18 cellular contexts compared by ENCODE assay signal in genomic region chr17:72691601-72692000, GRCh38.
DNase-seq lines count a peak whose midpoint lies in the region; ATAC-seq, FAIRE-seq and TF ChIP-seq lines count a peak whose summit lies in the region.
"Had no signal": no experiment of that assay in that cellular context is flagged by ENCODE, and none has a peak within 500 bp of the region (broad histone marks: within the 10 kb centered on the region; RNA-seq: fewer than 3 reads in every experiment).

No MANE protein-coding gene starts in this region.

- intact Hi-C loops in HepG2 (cut with micrococcal nuclease; ENCODE audit: unreplicated experiment): no loop called here
- intact Hi-C loops in right lobe of liver (cut with DNase I): no loop called here

- TF ChIP-seq EP300 in HepG2 (IDR thresholded peaks at IDR 0.05; ENCODE audit: low read depth in 2 of 2, low read length in 2 of 2) (no peak), HepG2 (CRISPR knock-in tag; IDR thresholded peaks at IDR 0.05; ENCODE audit: borderline replicate concordance) (no peak)

- H3K27ac ChIP-seq in HepG2 (ENCODE audit: extremely low read length, insufficient read depth, low read length): no peak overlapping the region
- H3K27ac ChIP-seq in right lobe of liver: no peak overlapping the region
- peak overlapping the region; percentile 47 for H3K27ac ChIP-seq in RWPE2 (ENCODE audit: poor library complexity, severe bottlenecking)
- H3K27ac ChIP-seq: PC-9, prostate gland, spleen had no signal

- H3K4me2 ChIP-seq in HepG2 (ENCODE audit: low read depth, low read length): no peak overlapping the region
- H3K4me2 ChIP-seq: PC-9 had no signal

- H3K79me2 ChIP-seq in HepG2 (ENCODE audit: insufficient read depth, low read length): no peaks in the 10 kb centered on the region

- H3K27me3 ChIP-seq in HepG2 (ENCODE audit: control insufficient read depth in 1 of 2, insufficient read depth in 2 of 2, low read length in 2 of 2) (no peaks in the 10 kb centered on the region), right lobe of liver (no peaks in the 10 kb centered on the region), RWPE2 (ENCODE audit: insufficient read depth, poor library complexity, severe bottlenecking) (no peaks in the 10 kb centered on the region)
- H3K27me3 ChIP-seq: spleen had no signal

- TF ChIP-seq CTCF in HepG2 (CRISPR knock-in tag; IDR thresholded peaks at IDR 0.05): no peak
- no peak for TF ChIP-seq CTCF in right lobe of liver (IDR thresholded peaks at IDR 0.05)
- no peak for TF ChIP-seq CTCF in RWPE2 (IDR thresholded peaks at IDR 0.05; ENCODE audit: poor library complexity, severe bottlenecking)

- no peaks in the 10 kb centered on the region for H3K36me3 Mint-ChIP-seq in activated naive CD8-positive, alpha-beta T cell treated with anti-CD3 and anti-CD28 coated beads for 36 hours
- H3K36me3 Mint-ChIP-seq in activated naive CD4-positive, alpha-beta T cell treated with anti-CD3 and anti-CD28 coated beads, Interleukin-2, amount 50 U/mL, for 72 hours: no peaks in the 10 kb centered on the region
- H3K36me3 Mint-ChIP-seq: mesothelial cell of epicardium had no signal

- no peak for ATAC-seq in HepG2
- ATAC-seq in right lobe of liver: no peak
- peak; percentile 42; the same call in 1 of the 3 replicates for ATAC-seq in RWPE2 (ENCODE audit: low read depth)
- no peak for ATAC-seq in GM19023 (IDR thresholded peaks at IDR 0.05; ENCODE audit: unreplicated experiment)
- no peak for ATAC-seq in activated naive CD4-positive, alpha-beta T cell treated with anti-CD3 and anti-CD28 coated beads, Interleukin-2, amount 50 U/mL, for 72 hours
- ATAC-seq: left colon had no signal

- H3K4me3 ChIP-seq in HepG2 (replicated peaks in 1 of 3; ENCODE audit: insufficient read depth in 1 of 3, low read depth in 2 of 3, low read length in 3 of 3): no peak overlapping the region
- H3K4me3 ChIP-seq in right lobe of liver: no peak overlapping the region
- no peak overlapping the region for H3K4me3 ChIP-seq in RWPE2 (ENCODE audit: severe bottlenecking)
- H3K4me3 ChIP-seq: PC-9, prostate gland, spleen had no signal

- BruUV-seq in HepG2 (replicated peaks; lab: Mats Ljungman, UMichigan): no TSS peak

- CTCF ChIA-PET in HepG2 (lab: Yijun Ruan, JAX; ENCODE audit: low intra/inter-chr PET ratio, low total read pairs): no interaction called here

- H3K36me3 ChIP-seq in HepG2 (replicated peaks in 1 of 2; ENCODE audit: control insufficient read depth in 1 of 2, insufficient read depth in 2 of 2, low read length in 2 of 2) (no peaks in the 10 kb centered on the region; a peak in 1 of 5 replicates), right lobe of liver (no peaks in the 10 kb centered on the region), RWPE2 (ENCODE audit: low read depth) (no peaks in the 10 kb centered on the region)
- H3K36me3 ChIP-seq: prostate gland had no signal

- no peak for TF ChIP-seq RAD21 in HepG2 (CRISPR knock-in tag; IDR thresholded peaks at IDR 0.05)

- POLR2A ChIA-PET in HepG2 (lab: Yijun Ruan, JAX): no interaction called here

- in situ Hi-C loops in HepG2 (cut with HindIII; ENCODE audit: extremely low pct_ligation_motif_present, low pct_unique_long_range_greater_than_20kb): no loop called here

- H2AFZ ChIP-seq in HepG2 (ENCODE audit: low read length): no peak overlapping the region
- H2AFZ ChIP-seq: PC-9 had no signal

- no peak for FAIRE-seq in HepG2 (lab: Jason Lieb, UNC)
- FAIRE-seq: A204.1, endometrium had no signal

- no peaks in the 10 kb centered on the region for H4K20me1 ChIP-seq in HepG2 (ENCODE audit: insufficient read depth, low read length)

- no peaks in the 10 kb centered on the region for H3K9me3 Mint-ChIP-seq in activated naive CD8-positive, alpha-beta T cell treated with anti-CD3 and anti-CD28 coated beads for 36 hours
- H3K9me3 Mint-ChIP-seq in activated naive CD4-positive, alpha-beta T cell treated with anti-CD3 and anti-CD28 coated beads, Interleukin-2, amount 50 U/mL, for 72 hours: no peaks in the 10 kb centered on the region
- H3K9me3 Mint-ChIP-seq: CD8-positive, alpha-beta memory T cell had no signal

- no peak overlapping the region for H3K27ac Mint-ChIP-seq in activated naive CD8-positive, alpha-beta T cell treated with anti-CD3 and anti-CD28 coated beads for 36 hours
- no peak overlapping the region for H3K27ac Mint-ChIP-seq in activated naive CD4-positive, alpha-beta T cell treated with anti-CD3 and anti-CD28 coated beads, Interleukin-2, amount 50 U/mL, for 72 hours
- H3K27ac Mint-ChIP-seq: CD8-positive, alpha-beta memory T cell; mesothelial cell of epicardium had no signal

- TF ChIP-seq POLR2A in HepG2 (IDR thresholded peaks at IDR 0.05; ENCODE audit: insufficient read depth in 1 of 2, low read depth in 2 of 2, low read length in 2 of 2) (no peak), right lobe of liver (IDR thresholded peaks at IDR 0.05) (no peak)

- H3K4me1 Mint-ChIP-seq in activated naive CD8-positive, alpha-beta T cell treated with anti-CD3 and anti-CD28 coated beads for 36 hours: no peaks in the 10 kb centered on the region
- H3K4me1 Mint-ChIP-seq: CD8-positive, alpha-beta memory T cell had no signal

- WGBS in HepG2 (ENCODE audit: low lambda C conversion rate): 89% methylated on average over 4 of the region's 4 CpGs
- WGBS in right lobe of liver (ENCODE audit: insufficient coverage, low coverage, low lambda C conversion rate, missing lambda C conversion rate): 100% methylated on average over 2 of the region's 4 CpGs

- H3K27me3 Mint-ChIP-seq in activated naive CD8-positive, alpha-beta T cell treated with anti-CD3 and anti-CD28 coated beads for 36 hours: no peaks in the 10 kb centered on the region
- H3K27me3 Mint-ChIP-seq: CD8-positive, alpha-beta memory T cell had no signal

- no peak overlapping the region for H3K4me3 Mint-ChIP-seq in activated naive CD8-positive, alpha-beta T cell treated with anti-CD3 and anti-CD28 coated beads for 36 hours
- H3K4me3 Mint-ChIP-seq: CD8-positive, alpha-beta memory T cell; mesothelial cell of epicardium had no signal

- H3K9ac ChIP-seq in HepG2 (ENCODE audit: insufficient read depth, low read depth, low read length): no peak overlapping the region

- H3K4me1 ChIP-seq in HepG2 (ENCODE audit: insufficient read depth, low read length): peaks cover 7% of the 10 kb centered on the region
- H3K4me1 ChIP-seq in right lobe of liver: no peaks in the 10 kb centered on the region
- peaks cover 22% of the 10 kb centered on the region for H3K4me1 ChIP-seq in RWPE2 (ENCODE audit: insufficient read depth, poor library complexity, severe bottlenecking)
- H3K4me1 ChIP-seq: prostate gland, spleen had no signal

- H3K9me3 ChIP-seq in HepG2 (ENCODE audit: low read length) (no peaks in the 10 kb centered on the region), right lobe of liver (no peaks in the 10 kb centered on the region), RWPE2 (ENCODE audit: severe bottlenecking) (no peaks in the 10 kb centered on the region)
- H3K9me3 ChIP-seq: prostate gland, spleen had no signal

- DNase-seq in HepG2 (ENCODE audit: low spot score) (no peak), right lobe of liver (no peak), RWPE2 (ENCODE audit: low spot score) (no peak), fibroblast of gingiva (ENCODE audit: low read depth) (peak; percentile 51), NCI-H1417 (lab: John Stamatoyannopoulos, UW) (no peak)
- DNase-seq in activated naive CD8-positive, alpha-beta T cell treated with anti-CD3 and anti-CD28 coated beads for 36 hours: no peak
- no peak for DNase-seq in activated naive CD4-positive, alpha-beta T cell treated with anti-CD3 and anti-CD28 coated beads, Interleukin-2, amount 50 U/mL, for 72 hours (ENCODE audit: low spot score in 2 of 2)
- DNase-seq: activated CD4-positive, CD25-positive, alpha-beta regulatory T cell treated with anti-CD3 and anti-CD28 coated beads, Interleukin-2, amount 50 U/mL, for 72 hours; CD8-positive, alpha-beta memory T cell; left colon; NCI-H774; PC-9; spleen had no signal

TF ChIP-seq in HepG2, 621 proteins besides CTCF, POLR2A, EP300 and RAD21:
- TF ChIP-seq ATF2 (CRISPR knock-in tag; IDR thresholded peaks at IDR 0.05): no peak
- TF ChIP-seq HOMEZ (CRISPR knock-in tag; IDR thresholded peaks at IDR 0.05; ENCODE audit: low read depth): 0 out of 2 replicates have a peak, but pooled peaks have one; percentile 44
TF ChIP-seq in HepG2: peak in this region for 1.
